9 cellular contexts compared by ENCODE assay signal in genomic region chr22:46934746-46935491, GRCh38.
DNase-seq lines count a peak whose midpoint lies in the region; ATAC-seq lines count a peak whose summit lies in the region.
"Had no signal": no experiment of that assay in that cellular context is flagged by ENCODE, and none has a peak within 500 bp of the region (broad histone marks: within the 10 kb centered on the region; RNA-seq: fewer than 3 reads in every experiment).

No MANE protein-coding gene starts in this region.

- H3K36me3 ChIP-seq in MG63 (no peaks in the 10 kb centered on the region), mucosa of rectum (ENCODE audit: control insufficient read depth in 2 of 2, insufficient read depth in 2 of 2, low read length in 2 of 2) (peaks cover 0 to 2% of the 10 kb centered on the region in 2 donors)

- peak overlapping the region; percentile 72 to 83 for H3K27ac ChIP-seq in mucosa of rectum (ENCODE audit: low read depth in 2 of 2, low read length in 2 of 2)
- H3K27ac ChIP-seq: BLaER1 had no signal

- no peak overlapping the region for H3K9ac ChIP-seq in mucosa of rectum (ENCODE audit: low read depth in 1 of 2, low read length in 2 of 2)
- H3K9ac ChIP-seq: BLaER1 had no signal

- no peaks in the 10 kb centered on the region for H3K9me3 ChIP-seq in MG63
- no peaks in the 10 kb centered on the region for H3K9me3 ChIP-seq in mucosa of rectum (ENCODE audit: control insufficient read depth in 2 of 2, low read length in 2 of 2)
- H3K9me3 ChIP-seq: BLaER1 had no signal

- H3K4me3 ChIP-seq in MG63 (no peak overlapping the region), mucosa of rectum (ENCODE audit: low read length in 2 of 2) (no peak overlapping the region)
- H3K4me3 ChIP-seq: BLaER1 had no signal

- H3K4me1 ChIP-seq in mucosa of rectum (ENCODE audit: control insufficient read depth in 2 of 2, insufficient read depth in 2 of 2, low read length in 2 of 2): peaks cover 13 to 15% of the 10 kb centered on the region in 2 donors
- H3K4me1 ChIP-seq: BLaER1 had no signal

- no peak for ATAC-seq in HG02623 (IDR thresholded peaks at IDR 0.05; ENCODE audit: unreplicated experiment)
- ATAC-seq in GM19035 (IDR thresholded peaks at IDR 0.05; ENCODE audit: unreplicated experiment): no peak

- DNase-seq in NCI-H2107 treated with DMSO at 0.1 percent for 48 hours (lab: John Stamatoyannopoulos, UW; ENCODE audit: unreplicated experiment) (peak; percentile 4), NCI-H2107 (lab: John Stamatoyannopoulos, UW) (no peak), MG63 (peak; percentile 77), brain pericyte (ENCODE audit: low read depth, low spot score) (peak; percentile 36), NCI-H2227 (lab: John Stamatoyannopoulos, UW; ENCODE audit: unreplicated experiment) (no peak)

- H3K27me3 ChIP-seq in MG63: no peaks in the 10 kb centered on the region
- H3K27me3 ChIP-seq in mucosa of rectum (ENCODE audit: control insufficient read depth in 2 of 2, insufficient read depth in 2 of 2, low read length in 2 of 2): no peaks in the 10 kb centered on the region
- H3K27me3 ChIP-seq: BLaER1 had no signal

Comparison
In these comparisons a context has a peak if more than half of its experiments do, and no peak if none do; other contexts are left out.
1. DNase-seq: peak in NCI-H2107 treated with DMSO at 0.1 percent for 48 hours (single experiment), MG63 (single experiment) and brain pericyte (single experiment); none in NCI-H2107 (single experiment) and NCI-H2227 (single experiment).